ENCODE assay signal across 30 cellular contexts in the genomic region with DNA sequence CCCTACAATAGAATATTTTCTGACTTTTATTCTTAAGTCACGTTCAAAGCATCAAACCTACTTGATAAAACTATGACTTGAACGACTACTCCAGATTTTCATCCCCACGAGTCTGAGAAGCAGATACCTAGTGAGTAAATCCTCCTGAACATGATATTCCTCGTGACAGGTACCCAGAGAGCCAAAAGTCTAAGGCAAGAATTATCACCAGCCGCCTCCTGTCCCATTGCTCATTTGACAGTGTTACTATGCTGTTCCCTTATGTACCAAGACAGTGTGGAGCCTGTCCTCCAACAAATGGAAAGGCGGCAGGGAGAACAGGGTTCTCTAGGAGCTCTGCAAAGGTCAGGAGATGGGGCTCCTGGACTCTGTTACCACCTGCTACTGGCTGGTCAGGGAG. TPM values are rescaled to one million over a fixed set of nuclear protein-coding genes. Genes with fewer than 3 reads are reported as not detected.
"Had no signal": no experiment of that assay in that cellular context is flagged by ENCODE, and none has a peak within 500 bp of the region (broad histone marks: within the 10 kb centered on the region; RNA-seq: fewer than 3 reads in every experiment).

No MANE protein-coding gene starts in this region.

- ATAC-seq: left colon; left lung; lower lobe of right lung; mucosa of descending colon; naive thymus-derived CD4-positive, alpha-beta T cell; natural killer cell treated with Interleukin-12 subunit alpha and Interleukin-12 subunit beta and Interleukin-15 and Interleukin-18, amount 100 ng/mL, for 72 hours; right lobe of liver; stimulated activated naive B cell treated with anti-CD40 and anti-IgM and Interleukin-4, amounts not matched to agents 10 μg/mL and 1 μg/mL and 100 μg/mL, for 72 hours; stimulated activated naive CD8-positive, alpha-beta T cell treated with anti-CD3 and anti-CD28 coated beads, Interleukin-15, Interleukin-2, amounts not matched to agents 100 U/mL and 50 U/mL, for 24 hours; upper lobe of right lung had no signal

- DNase-seq: hippocampal formation; kidney; left colon; left lung; lower lobe of right lung; mammary epithelial cell; midbrain; mucosa of descending colon; naive thymus-derived CD4-positive, alpha-beta T cell; ovary; posterior cingulate gyrus; right lobe of liver; stimulated activated CD4-positive, alpha-beta T cell treated with anti-CD3 and anti-CD28 coated beads, Interleukin-12 subunit alpha, Interleukin-12 subunit beta, amount 100 ng/mL, for 4 hours; stimulated activated CD4-positive, alpha-beta T cell treated with anti-CD3 and anti-CD28 coated beads, Interleukin-15, amount 100 ng/mL, for 24 hours; stimulated activated CD4-positive, alpha-beta T cell treated with anti-CD3 and anti-CD28 coated beads, Interleukin-2, amount 100 ng/mL, for 24 hours; stimulated activated CD4-positive, alpha-beta T cell treated with anti-CD3 and anti-CD28 coated beads, Interleukin-4, amount 100 ng/mL, for 1 hour; stimulated activated naive B cell treated with anti-CD40 and anti-IgM and Interleukin-4, amounts not matched to agents 10 μg/mL and 1 μg/mL and 100 μg/mL, for 72 hours; stimulated activated naive CD8-positive, alpha-beta T cell treated with anti-CD3 and anti-CD28 coated beads, Interleukin-15, Interleukin-2, amounts not matched to agents 100 U/mL and 50 U/mL, for 24 hours; stomach; testis; thyroid gland; transverse colon; upper lobe of right lung had no signal

- H3K4me1 ChIP-seq: left lung, lower lobe of right lung, right atrium auricular region, right lobe of liver, testis, transverse colon, upper lobe of right lung had no signal

- H3K27ac ChIP-seq: left lung, lower lobe of right lung, ovary, right atrium auricular region, right lobe of liver, stomach, testis, thyroid gland, transverse colon, upper lobe of right lung had no signal

- H3K36me3 ChIP-seq: left lung, lower lobe of right lung, ovary, right atrium auricular region, right lobe of liver, stomach, thyroid gland, transverse colon, upper lobe of right lung had no signal

- H3K9me3 ChIP-seq: left lung, lower lobe of right lung, mucosa of descending colon, ovary, right atrium auricular region, right lobe of liver, stomach, testis, thyroid gland, transverse colon, upper lobe of right lung had no signal

- FAIRE-seq: kidney, urothelium cell line had no signal

- H3K4me3 ChIP-seq: left lung, lower lobe of right lung, mucosa of descending colon, ovary, right atrium auricular region, right lobe of liver, skin epidermis, stomach, testis, thyroid gland, transverse colon, upper lobe of right lung had no signal

- H3K27me3 ChIP-seq: left lung, ovary, right atrium auricular region, right lobe of liver, stomach, testis, thyroid gland, transverse colon, upper lobe of right lung had no signal

RNA-seq across cellular contexts. Expression of a gene that starts 8.3 kb away (rescaled TPM):
- total RNA-seq: lower lobe of right lung, mesenteric fat pad, pulmonary artery endothelial cell had no signal
- polyA plus RNA-seq: mammary epithelial cell; naive thymus-derived CD4-positive, alpha-beta T cell; neural cell had no signal
